In the genomic region with DNA sequence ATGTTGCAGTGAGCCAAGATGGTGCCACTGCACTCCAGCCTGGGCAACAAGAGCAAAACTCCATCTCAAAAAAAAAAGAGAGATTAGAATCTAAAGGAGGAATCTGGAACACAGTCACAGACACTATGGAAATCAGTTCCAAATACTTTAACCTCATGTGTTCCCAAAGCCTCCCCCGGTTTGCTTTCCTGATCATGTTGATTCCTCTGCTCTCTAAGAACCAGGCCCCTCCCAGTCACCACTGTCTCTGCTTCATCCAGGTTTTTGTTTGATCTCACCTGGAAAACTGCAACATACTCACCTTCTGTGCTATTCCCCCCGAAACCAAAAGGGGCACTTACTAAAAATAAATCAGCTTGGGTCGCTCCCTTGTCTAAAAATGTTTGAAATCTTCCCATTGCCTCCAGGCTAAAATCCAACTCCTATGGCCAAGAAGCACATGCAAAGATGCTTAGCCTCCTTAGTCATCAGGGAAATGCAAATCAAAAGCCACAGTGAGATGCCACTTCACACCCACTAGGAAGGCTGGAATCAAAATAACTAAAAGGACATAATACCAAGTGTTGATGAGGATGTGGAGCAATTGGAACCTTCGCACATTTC, we compare ENCODE assay signal across 18 cellular contexts. TPM values are rescaled to one million over a fixed set of nuclear protein-coding genes. Genes with fewer than 3 reads are reported as not detected.
DNase-seq lines count a peak whose midpoint lies in the region; TF ChIP-seq lines count a peak whose summit lies in the region.
"Had no signal": no experiment of that assay in that cellular context is flagged by ENCODE, and none has a peak within 500 bp of the region (broad histone marks: within the 10 kb centered on the region; RNA-seq: fewer than 3 reads in every experiment).

No MANE protein-coding gene starts in this region.

- no peak overlapping the region for H3K4me3 ChIP-seq in astrocyte of the spinal cord (ENCODE audit: low read depth, low read length)
- no peak overlapping the region for H3K4me3 ChIP-seq in spleen
- H3K4me3 ChIP-seq: cardiac muscle cell, K562, thoracic aorta had no signal

- no peaks in the 10 kb centered on the region for H3K9me3 ChIP-seq in spleen
- H3K9me3 ChIP-seq: BE2C, thoracic aorta had no signal

- no peaks in the 10 kb centered on the region for H3K27me3 ChIP-seq in spleen (replicated peaks in 1 of 7)
- H3K27me3 ChIP-seq: BE2C, cardiac muscle cell had no signal

- H3K4me1 ChIP-seq in spleen, result no peaks in the 10 kb centered on the region
- H3K4me1 ChIP-seq: BE2C had no signal

- H3K36me3 ChIP-seq in spleen, result no peaks in the 10 kb centered on the region
- H3K36me3 ChIP-seq: BE2C, cardiac muscle cell, thoracic aorta had no signal

- intact Hi-C loops in spleen (cut with DNase I; ENCODE audit: low total_unique reads), result no loop called here

- TF ChIP-seq POLR2A in spleen (IDR thresholded peaks at IDR 0.05), result no peak

- DNase-seq in AG08396 (ENCODE audit: low spot score) (peak; percentile 31), HS-5 (ENCODE audit: low read depth) (peak; percentile 54), astrocyte of the spinal cord (ENCODE audit: low read depth, low spot score) (peak; percentile 59), iris pigment epithelial cell (ENCODE audit: low read depth) (peak; percentile 63), spleen (no peak), NCI-H2081 treated with DMSO at 0.1 percent for 48 hours (lab: John Stamatoyannopoulos, UW) (no peak), NCI-H2196 (lab: John Stamatoyannopoulos, UW; ENCODE audit: unreplicated experiment) (no peak)
- DNase-seq in activated naive CD4-positive, alpha-beta T cell (lab: John Stamatoyannopoulos, UW), result no peak
- DNase-seq: activated CD4-positive, alpha-beta T cell treated with anti-CD3 and anti-CD28 coated beads, Interleukin-2, amount 50 U/mL, for 48 hours; BE2C; DMS79 treated with DMSO at 0.1 percent for 48 hours; NCI-H1694 treated with DMSO at 0.1 percent for 48 hours; NCI-H69 had no signal

- no peak overlapping the region for H3K27ac ChIP-seq in spleen
- H3K27ac ChIP-seq: cardiac muscle cell, thoracic aorta had no signal

- 79 to 90% (median 82%) methylated on average over 4 of the region's 4 CpGs for WGBS in spleen, 5 donors

- TF ChIP-seq CTCF in astrocyte of the spinal cord (IDR thresholded peaks at IDR 0.05; ENCODE audit: low read depth, low read length) (no peak), spleen (IDR thresholded peaks at IDR 0.05 in 8 of 11, conservative IDR thresholded peaks at IDR 0.05 in 3 of 11) (no peak)

- in situ Hi-C loops in astrocyte of the spinal cord (cut with HindIII; ENCODE audit: low sequenced_read_pairs), result no loop called here

RNA-seq across cellular contexts. Expression of a gene that starts 6.2 kb away (rescaled TPM):
- total RNA-seq in spleen, result not detected
- not detected for polyA plus RNA-seq in spleen
- total RNA-seq: cardiac muscle cell, K562, mesenteric fat pad, omental fat pad, thoracic aorta had no signal
- polyA plus RNA-seq: cardiac muscle cell, K562 had no signal

RNA-seq across cellular contexts. Expression of a gene that starts 13.3 kb away (rescaled TPM):
- under 1 TPM in 3 of 7 donors, not detected in 4; 0.23 to 0.79 (median 0.43) TPM for total RNA-seq in spleen
- under 1 TPM in 2 of 3 donors, not detected in 1; 0.26 to 0.45 TPM for polyA plus RNA-seq in spleen

RNA-seq across cellular contexts. Expression of a gene that starts 33.8 kb away (rescaled TPM):
- 100 to 1,000 TPM; 172 to 246 (median 186) TPM for total RNA-seq in spleen
- polyA plus RNA-seq in spleen, result 10 to 100 TPM; 71.1 to 97.8 (median 97.4) TPM

Comparison
In these comparisons a context has a peak if more than half of its experiments do, and no peak if none do; other contexts are left out.
1. DNase-seq: peak in AG08396 (single experiment), HS-5 (single experiment), astrocyte of the spinal cord (single experiment) and iris pigment epithelial cell (single experiment); none in spleen (single experiment), NCI-H2081 treated with DMSO at 0.1 percent for 48 hours (single experiment), NCI-H2196 (single experiment) and activated naive CD4-positive, alpha-beta T cell (0 of 4).